8 cellular contexts compared by ENCODE assay signal in the genomic region with DNA sequence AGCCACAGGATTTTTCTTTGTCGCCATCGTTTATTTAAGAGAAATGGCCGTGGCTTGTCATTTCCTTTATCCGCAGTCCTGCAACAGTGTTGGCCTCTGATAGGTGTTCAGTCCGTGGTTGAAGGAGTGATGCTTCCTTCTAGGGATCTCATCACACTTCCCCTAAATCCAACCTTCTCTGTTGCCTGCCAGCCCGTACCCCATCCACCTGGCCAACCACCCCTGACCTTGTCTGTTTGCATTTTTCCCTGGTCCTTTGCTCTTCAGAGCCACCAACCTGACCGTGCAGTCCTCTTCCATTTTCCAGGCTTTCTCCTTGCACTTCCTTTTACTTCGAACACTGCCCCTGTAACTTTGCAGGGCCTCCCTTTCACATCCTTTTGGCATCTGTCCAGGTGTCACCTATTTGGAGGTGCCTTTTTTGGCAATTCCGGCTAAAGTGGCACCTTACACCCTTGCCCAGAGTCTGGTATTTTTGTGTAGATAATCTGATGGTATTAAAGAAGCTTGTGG. TPM values are rescaled to one million over a fixed set of nuclear protein-coding genes. Genes with fewer than 3 reads are reported as not detected.
DNase-seq lines count a peak whose midpoint lies in the region; ATAC-seq, FAIRE-seq and TF ChIP-seq lines count a peak whose summit lies in the region.

No MANE protein-coding gene starts in this region.

- H3K27ac ChIP-seq in BLaER1 = peak overlapping the region; percentile 95
- peak overlapping the region; percentile 95 for H3K27ac ChIP-seq in SJCRH30
- H3K27ac ChIP-seq in trophoblast cell (ENCODE audit: low read depth, low read length) = peak overlapping the region; percentile 75

- DNase-seq in GM12891 (ENCODE audit: insufficient read length, low spot score) = no peak
- DNase-seq in SJCRH30 = peak; percentile 9 to 33
- DNase-seq in epithelial cell of esophagus (ENCODE audit: low read depth) = peak; percentile 16
- no peak for DNase-seq in trophoblast cell
- DNase-seq in HTR-8/SVneo (ENCODE audit: insufficient read length, low spot score) = no peak

- FAIRE-seq in GM12891 (lab: Jason Lieb, UNC) = peak; percentile 74
- FAIRE-seq in HTR-8/SVneo (lab: Jason Lieb, UNC) = no peak

- H3K9me3 ChIP-seq in BLaER1 (no peaks in the 10 kb centered on the region), SJCRH30 (replicated peaks) (no peaks in the 10 kb centered on the region), trophoblast cell (ENCODE audit: insufficient read depth, low read depth, low read length) (no peaks in the 10 kb centered on the region)

- peak overlapping the region; percentile 96 for H3K4ac ChIP-seq in trophoblast cell (ENCODE audit: low read depth, low read length)

- ATAC-seq in HG03280 (IDR thresholded peaks at IDR 0.05; ENCODE audit: unreplicated experiment) (no peak), HG02798 (IDR thresholded peaks at IDR 0.05; ENCODE audit: poor library complexity, unreplicated experiment) (no peak)

- H3K9ac ChIP-seq in BLaER1 = peak overlapping the region; percentile 99
- H3K9ac ChIP-seq in trophoblast cell (ENCODE audit: low read length) = peak overlapping the region; percentile 93

- TF ChIP-seq POLR2A in GM12891 (IDR thresholded peaks at IDR 0.05; ENCODE audit: low read depth, low read length) = no peak

- no peak for TF ChIP-seq CTCF in epithelial cell of esophagus (IDR thresholded peaks at IDR 0.05; ENCODE audit: insufficient read depth, low read depth, low read length, missing control alignments)

- H3K79me2 ChIP-seq in trophoblast cell (ENCODE audit: control insufficient read depth, insufficient read depth, low read length, poor library complexity) = peaks cover 20% of the 10 kb centered on the region

- peak overlapping the region; percentile 87 for H3K18ac ChIP-seq in trophoblast cell (ENCODE audit: low read length)

- H3K14ac ChIP-seq in trophoblast cell (ENCODE audit: low read length) = peak overlapping the region; percentile 93

- peaks cover 16% of the 10 kb centered on the region for H3K79me1 ChIP-seq in trophoblast cell (ENCODE audit: low read length)

- H2BK120ac ChIP-seq in trophoblast cell (ENCODE audit: insufficient read depth, low read length, poor library complexity) = peak overlapping the region; percentile 93

- H3K4me2 ChIP-seq in BLaER1 (peak overlapping the region; percentile 91), trophoblast cell (ENCODE audit: low read length) (peak overlapping the region; percentile 79)

- H3K36me3 ChIP-seq in BLaER1 (peaks cover 44% of the 10 kb centered on the region), SJCRH30 (peaks cover 23% of the 10 kb centered on the region), trophoblast cell (ENCODE audit: control insufficient read depth in 1 of 2, insufficient read depth in 2 of 2, low read length in 2 of 2) (peaks cover 16 to 24% of the 10 kb centered on the region in 2 experiments)

- peaks cover 55% of the 10 kb centered on the region for H4K20me1 ChIP-seq in BLaER1

- H3K4me3 ChIP-seq in BLaER1 = peak overlapping the region; percentile 96
- H3K4me3 ChIP-seq in SJCRH30 = peak overlapping the region; percentile 84
- peak overlapping the region; percentile 97 for H3K4me3 ChIP-seq in epithelial cell of esophagus (ENCODE audit: low read length)
- peak overlapping the region; percentile 84 for H3K4me3 ChIP-seq in trophoblast cell (ENCODE audit: low read depth, low read length)

- no CpG with 5 or more reads among the region's 9 CpGs for WGBS in trophoblast cell (ENCODE audit: extremely low coverage, insufficient coverage, insufficient read length)

- H3K23ac ChIP-seq in trophoblast cell (ENCODE audit: low read length) = no peak overlapping the region

- H2BK5ac ChIP-seq in trophoblast cell (ENCODE audit: low read depth, low read length, poor library complexity) = peak overlapping the region; percentile 86

- H4K91ac ChIP-seq in trophoblast cell (ENCODE audit: low read depth, low read length) = peak overlapping the region; percentile 93

- peak overlapping the region; percentile 89 for H4K12ac ChIP-seq in trophoblast cell (ENCODE audit: low read depth, low read length)

- H3K27me3 ChIP-seq in BLaER1 (no peaks in the 10 kb centered on the region), SJCRH30 (no peaks in the 10 kb centered on the region), trophoblast cell (ENCODE audit: insufficient read depth, low read length) (no peaks in the 10 kb centered on the region)

- H2AFZ ChIP-seq in trophoblast cell (ENCODE audit: insufficient read depth, low read length, poor library complexity) = peak overlapping the region; percentile 90

- peak overlapping the region; percentile 96 for H4K8ac ChIP-seq in trophoblast cell (ENCODE audit: low read depth, low read length)

- H3K4me1 ChIP-seq in BLaER1 = peaks cover 25% of the 10 kb centered on the region
- H3K4me1 ChIP-seq in SJCRH30 = peaks cover 3% of the 10 kb centered on the region; the same call in 1 of the 2 replicates
- peaks cover 9 to 10% of the 10 kb centered on the region in 2 experiments for H3K4me1 ChIP-seq in trophoblast cell (ENCODE audit: control insufficient read depth in 1 of 2, insufficient read depth in 2 of 2, low read length in 2 of 2)

- no peak overlapping the region for H2BK12ac ChIP-seq in trophoblast cell (ENCODE audit: low read length)

- H2AK5ac ChIP-seq in trophoblast cell (ENCODE audit: low read length) = peak overlapping the region; percentile 88

TF ChIP-seq in GM12891, 5 proteins besides CTCF, POLR2A, EP300 and RAD21:
- TF ChIP-seq POU2F2 (IDR thresholded peaks at IDR 0.05; ENCODE audit: low read depth, low read length) (no peak), SPI1 (IDR thresholded peaks at IDR 0.05; ENCODE audit: low read depth, low read length) (peak; percentile 57; the same call in 1 of the 2 replicates)

RNA-seq across cellular contexts. Expression of gene ZNF460, which starts 0.7 kb away (rescaled TPM):
- polyA plus RNA-seq in GM12891 (2012; ENCODE audit: low read depth, missing spikeins) = 1.2 TPM
- 39.4 and 40.5 TPM in 2 replicates for total RNA-seq in SJCRH30 (2014; rRNA removed; shearing (Covaris generic))
- 5.7 and 6.0 TPM in 2 replicates for polyA plus RNA-seq in trophoblast cell (2013)

RNA-seq across cellular contexts. Expression of gene ZNF543, which starts 39.3 kb away (rescaled TPM):
- polyA plus RNA-seq in GM12891 (2012; ENCODE audit: low read depth, missing spikeins) = 1.4 TPM
- 13.0 and 13.5 TPM in 2 replicates for total RNA-seq in SJCRH30 (2014; rRNA removed; shearing (Covaris generic))
- polyA plus RNA-seq in trophoblast cell (2013) = 2.5 and 2.7 TPM in 2 replicates

RNA-seq across cellular contexts. Expression of gene ZNF805, which starts 40.5 kb away (rescaled TPM):
- polyA plus RNA-seq in GM12891 (2012; ENCODE audit: low read depth, missing spikeins) = 1.1 TPM
- 14.7 and 15.5 TPM in 2 replicates for total RNA-seq in SJCRH30 (2014; rRNA removed; shearing (Covaris generic))
- 4.7 and 5.0 TPM in 2 replicates for polyA plus RNA-seq in trophoblast cell (2013)

RNA-seq across cellular contexts. Expression of gene AURKC, which starts 50.1 kb away (rescaled TPM):
- 1.2 TPM for polyA plus RNA-seq in GM12891 (2012; ENCODE audit: low read depth, missing spikeins)
- total RNA-seq in SJCRH30 (2014; rRNA removed; shearing (Covaris generic)) = 0.79 and 0.93 TPM in 2 replicates
- polyA plus RNA-seq in trophoblast cell (2013) = 0.63 and 0.85 TPM in 2 replicates

Comparison
In these comparisons a context has a peak if more than half of its experiments do, and no peak if none do; other contexts are left out.
1. DNase-seq: peak in SJCRH30 (2 of 2) and epithelial cell of esophagus (single experiment); none in GM12891 (single experiment), trophoblast cell (0 of 2) and HTR-8/SVneo (single experiment).
2. Peak in every context shown above with its lines, with median percentiles within 50 percentile points of each other: H3K27ac ChIP-seq and H3K4me3 ChIP-seq.